18 cellular contexts compared by ENCODE assay signal in the genomic region with DNA sequence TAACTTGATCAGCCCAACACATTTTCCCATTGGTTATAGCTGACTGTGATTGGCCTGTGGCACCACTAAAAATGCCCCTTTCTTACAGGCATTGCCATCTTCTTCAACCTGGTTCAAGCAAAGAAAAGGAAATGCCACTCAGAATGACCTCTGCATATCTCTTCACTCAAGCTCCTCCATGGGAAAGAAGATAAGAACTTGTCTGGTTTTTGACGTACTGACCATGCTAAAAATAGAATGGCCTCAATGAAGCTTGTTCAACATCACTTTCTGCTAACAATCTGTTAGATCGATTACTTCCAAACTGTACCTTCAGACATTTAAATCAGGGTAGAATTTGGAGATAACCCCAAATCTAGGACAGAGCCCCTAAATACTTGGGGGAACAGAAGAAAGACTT.
"Had no signal": no experiment of that assay in that cellular context is flagged by ENCODE, and none has a peak within 500 bp of the region (broad histone marks: within the 10 kb centered on the region; RNA-seq: fewer than 3 reads in every experiment).

No MANE protein-coding gene starts in this region.

- H3K27ac ChIP-seq: esophagus squamous epithelium, hepatocyte, left lung, lower lobe of right lung, ovary, sigmoid colon, stomach, tibial artery, upper lobe of left lung had no signal

- H3K4me1 ChIP-seq: esophagus squamous epithelium, left lung, lower lobe of right lung, upper lobe of left lung had no signal

- H3K36me3 ChIP-seq: esophagus squamous epithelium, left lung, lower lobe of right lung, ovary, sigmoid colon, stomach, tibial artery, upper lobe of left lung had no signal

- H2AFZ ChIP-seq: hepatocyte had no signal

- ATAC-seq: effector memory CD8-positive, alpha-beta T cell; left lung; lower lobe of right lung; natural killer cell; stimulated activated effector memory CD8-positive, alpha-beta T cell treated with anti-CD3 and anti-CD28 coated beads, Interleukin-12 subunit alpha, Interleukin-12 subunit beta, amount 100 ng/mL, for 72 hours had no signal

- H3K9me3 ChIP-seq: esophagus squamous epithelium, left lung, lower lobe of right lung, ovary, sigmoid colon, stomach, tibial artery, upper lobe of left lung had no signal

- DNase-seq: cortex of kidney; effector memory CD8-positive, alpha-beta T cell; esophagus squamous epithelium; kidney; left lung; lower lobe of right lung; natural killer cell; occipital lobe; ovary; sigmoid colon; stimulated activated CD4-positive, alpha-beta T cell treated with anti-CD3 and anti-CD28 coated beads, Interleukin-2, amount 100 ng/mL, for 24 hours; stimulated activated CD4-positive, alpha-beta T cell treated with anti-CD3 and anti-CD28 coated beads, Interleukin-4, amount 100 ng/mL, for 24 hours; stimulated activated naive CD4-positive, alpha-beta T cell treated with Interleukin-2 at 50 U/mL for 16 hours; stomach; tibial artery; upper lobe of left lung had no signal

- H3K4me3 ChIP-seq: esophagus squamous epithelium, hepatocyte, left lung, lower lobe of right lung, ovary, sigmoid colon, stomach, tibial artery, upper lobe of left lung had no signal

- H3K4me2 ChIP-seq: hepatocyte had no signal

- H3K27me3 ChIP-seq: esophagus squamous epithelium, hepatocyte, left lung, ovary, sigmoid colon, stomach, tibial artery, upper lobe of left lung had no signal
